ENCODE assay signal across 20 cellular contexts in the genomic region with DNA sequence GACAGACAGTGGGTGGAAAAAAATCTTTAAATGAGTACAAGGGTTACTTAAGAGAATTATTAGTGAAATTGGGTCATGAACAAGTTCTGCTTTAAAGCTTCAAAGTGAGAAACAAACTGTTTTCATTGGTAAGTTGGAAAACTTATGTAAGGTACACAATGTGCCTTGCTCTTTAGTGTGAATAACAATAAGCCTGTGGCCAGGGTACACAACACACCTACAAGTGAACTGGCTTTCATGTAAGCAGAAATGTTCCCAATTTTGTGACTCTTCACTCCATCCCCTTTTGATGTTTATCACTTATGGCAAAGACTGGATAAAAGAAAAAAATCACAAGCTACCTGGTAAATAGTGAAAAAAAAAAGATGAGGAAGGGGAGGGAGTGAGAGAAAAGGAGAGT.
"Had no signal": no experiment of that assay in that cellular context is flagged by ENCODE, and none has a peak within 500 bp of the region (broad histone marks: within the 10 kb centered on the region; RNA-seq: fewer than 3 reads in every experiment).

No MANE protein-coding gene starts in this region.

- H3K4me3 ChIP-seq: lung, tibial artery had no signal

- H3K27me3 ChIP-seq: brain microvascular endothelial cell, tibial artery had no signal

- H3K9me3 ChIP-seq: tibial artery had no signal

- DNase-seq: activated CD4-positive, alpha-beta T cell treated with anti-CD3 and anti-CD28 coated beads, Interleukin-2, amount 10 ng/mL, durations not matched to agents 7 days and 5 days; activated CD8-positive, alpha-beta memory T cell treated with anti-CD3 and anti-CD28 coated beads, Interleukin-2, amount 10 ng/mL, durations not matched to agents 7 days and 5 days; activated CD8-positive, alpha-beta T cell treated with anti-CD3 and anti-CD28 coated beads for 36 hours; activated gamma-delta T cell treated with Interleukin-2 at 50 U/mL for 16 hours; activated T-cell treated with anti-CD3 and anti-CD28 coated beads for 4 hours; aorta; brain microvascular endothelial cell; central memory CD4-positive, alpha-beta T cell; effector memory CD4-positive, alpha-beta T cell; foreskin melanocyte; hippocampal formation; left cardiac atrium; naive B cell; occipital lobe; stimulated activated CD4-positive, alpha-beta T cell treated with anti-CD3 and anti-CD28 coated beads, Interleukin-12 subunit alpha, Interleukin-12 subunit beta, amount 100 ng/mL, for 4 hours; tibial artery had no signal

- ATAC-seq: activated CD4-positive, CD25-positive, alpha-beta regulatory T cell treated with anti-CD3 and anti-CD28 coated beads, Interleukin-2, amount 50 U/mL, for 24 hours; activated CD8-positive, alpha-beta memory T cell treated with anti-CD3 and anti-CD28 coated beads, Interleukin-2, amount 10 ng/mL, durations not matched to agents 7 days and 5 days; activated CD8-positive, alpha-beta T cell treated with anti-CD3 and anti-CD28 coated beads for 36 hours; activated naive CD4-positive, alpha-beta T cell treated with anti-CD3 and anti-CD28 coated beads, Interleukin-2, amount 50 U/mL, for 72 hours; esophagus mucosa had no signal

- H3K4me1 ChIP-seq: tibial artery had no signal

- H3K27ac ChIP-seq: brain microvascular endothelial cell, tibial artery had no signal

- H3K36me3 ChIP-seq: brain microvascular endothelial cell, tibial artery had no signal
